1 cellular context compared by ENCODE assay signal in the genomic region with DNA sequence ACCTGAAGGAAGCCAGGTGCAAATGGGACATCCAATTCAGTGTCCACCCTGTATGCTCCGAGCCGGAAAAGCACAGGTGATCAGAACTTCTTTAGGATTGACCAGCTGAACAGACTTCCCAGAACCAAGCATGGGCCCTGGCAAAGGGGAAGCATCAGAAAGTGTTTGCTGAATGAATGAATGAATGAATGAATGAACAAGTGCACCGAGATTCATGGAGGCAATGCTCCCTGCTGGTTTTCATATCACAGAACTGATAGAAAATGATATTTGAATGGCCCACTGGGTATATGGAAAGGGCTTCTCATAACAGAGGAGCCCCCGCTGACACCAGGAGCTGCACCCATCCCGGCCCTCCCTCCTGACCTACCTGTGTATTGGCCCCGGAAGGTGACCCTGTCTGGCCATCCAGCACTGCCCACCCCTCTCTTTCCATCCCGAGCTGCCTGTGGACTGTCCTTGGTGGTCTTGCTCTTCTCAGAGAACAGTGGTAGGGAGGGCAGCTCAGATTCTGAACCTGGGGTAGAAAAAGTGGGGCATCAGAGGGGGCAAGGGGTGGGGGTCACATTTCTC.
TF ChIP-seq lines count a peak whose summit lies in the region.

No MANE protein-coding gene starts in this region.

TF ChIP-seq in GM12878, 131 proteins besides CTCF, POLR2A, EP300 and RAD21:
- TF ChIP-seq, protein P1, sequence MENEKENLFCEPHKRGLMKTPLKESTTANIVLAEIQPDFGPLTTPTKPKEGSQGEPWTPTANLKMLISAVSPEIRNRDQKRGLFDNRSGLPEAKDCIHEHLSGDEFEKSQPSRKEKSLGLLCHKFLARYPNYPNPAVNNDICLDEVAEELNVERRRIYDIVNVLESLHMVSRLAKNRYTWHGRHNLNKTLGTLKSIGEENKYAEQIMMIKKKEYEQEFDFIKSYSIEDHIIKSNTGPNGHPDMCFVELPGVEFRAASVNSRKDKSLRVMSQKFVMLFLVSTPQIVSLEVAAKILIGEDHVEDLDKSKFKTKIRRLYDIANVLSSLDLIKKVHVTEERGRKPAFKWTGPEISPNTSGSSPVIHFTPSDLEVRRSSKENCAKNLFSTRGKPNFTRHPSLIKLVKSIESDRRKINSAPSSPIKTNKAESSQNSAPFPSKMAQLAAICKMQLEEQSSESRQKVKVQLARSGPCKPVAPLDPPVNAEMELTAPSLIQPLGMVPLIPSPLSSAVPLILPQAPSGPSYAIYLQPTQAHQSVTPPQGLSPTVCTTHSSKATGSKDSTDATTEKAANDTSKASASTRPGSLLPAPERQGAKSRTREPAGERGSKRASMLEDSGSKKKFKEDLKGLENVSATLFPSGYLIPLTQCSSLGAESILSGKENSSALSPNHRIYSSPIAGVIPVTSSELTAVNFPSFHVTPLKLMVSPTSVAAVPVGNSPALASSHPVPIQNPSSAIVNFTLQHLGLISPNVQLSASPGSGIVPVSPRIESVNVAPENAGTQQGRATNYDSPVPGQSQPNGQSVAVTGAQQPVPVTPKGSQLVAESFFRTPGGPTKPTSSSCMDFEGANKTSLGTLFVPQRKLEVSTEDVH (IDR thresholded peaks at IDR 0.05; ENCODE audit: low read depth, partially characterized antibody), result no peak
- TF ChIP-seq ZNF24 (IDR thresholded peaks at IDR 0.05), result peak; percentile 87
- no peak for TF ChIP-seq ZNF622 (IDR thresholded peaks at IDR 0.05)
